ENCODE assay signal across 19 cellular contexts in the genomic region with DNA sequence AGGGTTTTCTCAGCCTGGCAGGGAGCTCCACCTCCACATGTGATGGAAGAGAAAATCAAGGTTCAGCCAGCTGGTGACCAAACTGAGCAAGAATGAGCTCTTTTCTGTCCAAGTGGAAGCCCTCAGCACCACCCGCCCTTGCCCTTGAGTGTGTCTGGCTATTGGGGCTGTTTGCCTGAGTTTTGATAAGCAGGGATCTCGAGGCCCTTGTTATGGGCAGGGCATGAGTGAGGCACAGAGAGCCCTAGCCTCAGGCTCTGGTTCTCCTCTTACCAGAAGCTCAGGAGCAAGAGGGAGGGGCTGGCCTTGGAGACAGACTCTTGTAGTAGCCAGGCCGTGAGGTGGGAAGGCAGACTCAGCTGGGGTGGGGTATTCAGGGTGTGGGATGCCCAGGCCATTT. TPM values are rescaled to one million over a fixed set of nuclear protein-coding genes. Genes with fewer than 3 reads are reported as not detected.
DNase-seq lines count a peak whose midpoint lies in the region; ATAC-seq and TF ChIP-seq lines count a peak whose summit lies in the region.
"Had no signal": no experiment of that assay in that cellular context is flagged by ENCODE, and none has a peak within 500 bp of the region (broad histone marks: within the 10 kb centered on the region; RNA-seq: fewer than 3 reads in every experiment).

No MANE protein-coding gene starts in this region.

- DNase-seq in GM23248 (peak; percentile 44), PC-9 (peak; percentile 67 to 82), islet precursor cell (peak; percentile 69), testis (peak; percentile 13)
- DNase-seq in stimulated activated naive CD8-positive, alpha-beta T cell treated with anti-CD3 and anti-CD28 coated beads, Interleukin-15, Interleukin-2, amounts not matched to agents 100 U/mL and 50 U/mL, for 24 hours, result no peak
- DNase-seq: COR-L47, KBM-7, NCI-H1436, NCI-H2029, NCI-H2171 treated with DMSO at 0.1 percent for 48 hours, NCI-H774 had no signal

- ATAC-seq in HG03135 (IDR thresholded peaks at IDR 0.05; ENCODE audit: unreplicated experiment) (no peak), GM21717 (IDR thresholded peaks at IDR 0.05; ENCODE audit: unreplicated experiment) (no peak)
- ATAC-seq in stimulated activated naive CD8-positive, alpha-beta T cell treated with anti-CD3 and anti-CD28 coated beads, Interleukin-15, Interleukin-2, amounts not matched to agents 100 U/mL and 50 U/mL, for 24 hours, result no peak
- ATAC-seq: Panc1, Right ventricle myocardium inferior had no signal

- TF ChIP-seq CTCF in PC-9 (conservative IDR thresholded peaks at IDR 0.05), result no peak
- TF ChIP-seq CTCF in testis (IDR thresholded peaks at IDR 0.05), result no peak

- CTCF ChIA-PET in PC-9 (lab: Charles Lee), result interaction anchor here (0.6 to 1.1 kb wide), 3 partner anchors 14 to 40 kb away, joined by 3 to 6 read pairs (median 4); a partner anchor contains a TSS

- H3K36me3 ChIP-seq in GM23248 (ENCODE audit: low read depth) (no peaks in the 10 kb centered on the region), PC-9 (ENCODE audit: low read depth) (no peaks in the 10 kb centered on the region), testis (ENCODE audit: low read depth, missing control alignments) (no peaks in the 10 kb centered on the region)

- BruUV-seq in PC-9 (replicated peaks; lab: Mats Ljungman, UMichigan), result no TSS peak

- in situ Hi-C loops in GM23248 (cut with MboI), result no loop called here

- H3K9me3 ChIP-seq in GM23248 (ENCODE audit: low read depth), result no peaks in the 10 kb centered on the region
- H3K9me3 ChIP-seq in PC-9 (ENCODE audit: insufficient read depth, low read depth), result no peaks in the 10 kb centered on the region
- H3K9me3 ChIP-seq in testis, result no peaks in the 10 kb centered on the region

- intact Hi-C loops in PC-9 (cut with micrococcal nuclease; ENCODE audit: unreplicated experiment), result loop anchor here (1.0 to 2.0 kb wide), 2 partner anchors 16 to 37 kb away; a partner anchor contains a TSS
- intact Hi-C loops in testis (cut with DNase I; ENCODE audit: low total_unique reads), result no loop called here

- no peak overlapping the region for H3K9ac ChIP-seq in GM23248

- H3K9me2 ChIP-seq in GM23248 (ENCODE audit: insufficient read depth), result no peaks in the 10 kb centered on the region
- H3K9me2 ChIP-seq in PC-9 (ENCODE audit: insufficient read depth), result no peaks in the 10 kb centered on the region

- peaks cover 18% of the 10 kb centered on the region for H3K27me3 ChIP-seq in GM23248 (replicated peaks; ENCODE audit: insufficient read depth)
- no peaks in the 10 kb centered on the region for H3K27me3 ChIP-seq in PC-9 (ENCODE audit: insufficient read depth, low read depth)
- no peaks in the 10 kb centered on the region for H3K27me3 ChIP-seq in testis

- POLR2A ChIA-PET in PC-9 (lab: Charles Lee; ENCODE audit: unreplicated experiment), result interaction anchor here (0.5 to 0.9 kb wide), 8 partner anchors 24 to 1797 kb away, joined by 3 to 6 read pairs (median 4); a partner anchor contains a TSS

- no peaks in the 10 kb centered on the region for H3F3A ChIP-seq in GM23248 (ENCODE audit: insufficient read depth)
- H3F3A ChIP-seq in PC-9 (ENCODE audit: insufficient read depth, low read depth), result peaks cover 50% of the 10 kb centered on the region

- H4K20me1 ChIP-seq in GM23248 (ENCODE audit: insufficient read depth) (no peaks in the 10 kb centered on the region), PC-9 (ENCODE audit: insufficient read depth) (no peaks in the 10 kb centered on the region)

- H3K4me1 ChIP-seq in GM23248 (ENCODE audit: insufficient read depth) (no peaks in the 10 kb centered on the region), PC-9 (replicated peaks; ENCODE audit: insufficient read depth) (peaks cover 45% of the 10 kb centered on the region), testis (no peaks in the 10 kb centered on the region)

- H2AFZ ChIP-seq in GM23248 (no peak overlapping the region), PC-9 (no peak overlapping the region)

- no peak overlapping the region for H3K4me3 ChIP-seq in GM23248
- peak overlapping the region; percentile 21; the same call in 1 of the 2 replicates for H3K4me3 ChIP-seq in PC-9
- H3K4me3 ChIP-seq in testis, result no peak overlapping the region

- H3K79me2 ChIP-seq in GM23248 (ENCODE audit: insufficient read depth) (no peaks in the 10 kb centered on the region), PC-9 (ENCODE audit: low read depth) (no peaks in the 10 kb centered on the region)

- H3K27ac ChIP-seq in GM23248, result no peak overlapping the region
- peak overlapping the region; percentile 79 for H3K27ac ChIP-seq in PC-9
- H3K27ac ChIP-seq in testis, result no peak overlapping the region

- WGBS in GM23248 (ENCODE audit: low coverage in 1 of 2, low lambda C conversion rate in 2 of 2, missing lambda C conversion rate in 2 of 2), 2 experiments, result 0 to 3% methylated on average over 3 of the region's 3 CpGs
- WGBS in testis, 2 donors, result 53 to 90% methylated on average over 3 of the region's 3 CpGs

- no peak for TF ChIP-seq POLR2A in testis (IDR thresholded peaks at IDR 0.05)

- H3K4me2 ChIP-seq in GM23248 (ENCODE audit: unreplicated experiment) (no peak overlapping the region), PC-9 (peak overlapping the region; percentile 76)

RNA-seq across cellular contexts. Expression of a gene that starts 37.5 kb away (rescaled TPM):
- 259 and 292 TPM in 2 replicates for total RNA-seq in GM23248 (2014; rRNA removed; shearing (Covaris generic))
- polyA plus RNA-seq in GM23248 (2016; fragmentation: Nextera tagmentation; extraction: Ambion mirVana), result 656 and 698 TPM in 2 replicates
- total RNA-seq in PC-9 (2021), result 431 and 595 TPM in 2 replicates
- total RNA-seq in testis, result 100 to 1,000 TPM; 426 to 488 TPM
- 637 TPM for polyA plus RNA-seq in testis (ENCODE audit: insufficient read depth, low read depth, low replicate concordance)

RNA-seq across cellular contexts. Expression of a gene that starts 38.2 kb away (rescaled TPM):
- not detected in 2 replicates for total RNA-seq in GM23248 (2014; rRNA removed; shearing (Covaris generic))
- polyA plus RNA-seq in GM23248 (2016; fragmentation: Nextera tagmentation; extraction: Ambion mirVana) (not detected in 2 replicates), testis (ENCODE audit: insufficient read depth, low read depth, low replicate concordance) (0.13 TPM)
- total RNA-seq in PC-9 (2021) (0.24 and 0.53 TPM in 2 replicates), testis (under 1 TPM; 0.08 to 0.19 TPM)
- total RNA-seq: A673, Daoy, NCI-H460, Right ventricle myocardium inferior had no signal
- polyA plus RNA-seq: CD14-positive monocyte had no signal

RNA-seq across cellular contexts. Expression of a gene that starts 58.2 kb away (rescaled TPM):
- total RNA-seq in GM23248 (2014; rRNA removed; shearing (Covaris generic)), result 11.6 and 15.6 TPM in 2 replicates
- polyA plus RNA-seq in GM23248 (2016; fragmentation: Nextera tagmentation; extraction: Ambion mirVana) (19.9 and 23.4 TPM in 2 replicates), testis (ENCODE audit: insufficient read depth, low read depth, low replicate concordance) (11.3 TPM)
- total RNA-seq in PC-9 (2021) (26.4 and 37.6 TPM in 2 replicates), testis (10 to 100 TPM; 19.4 to 25.0 TPM)
